ENCODE assay signal across 5 cellular contexts in the genomic region with DNA sequence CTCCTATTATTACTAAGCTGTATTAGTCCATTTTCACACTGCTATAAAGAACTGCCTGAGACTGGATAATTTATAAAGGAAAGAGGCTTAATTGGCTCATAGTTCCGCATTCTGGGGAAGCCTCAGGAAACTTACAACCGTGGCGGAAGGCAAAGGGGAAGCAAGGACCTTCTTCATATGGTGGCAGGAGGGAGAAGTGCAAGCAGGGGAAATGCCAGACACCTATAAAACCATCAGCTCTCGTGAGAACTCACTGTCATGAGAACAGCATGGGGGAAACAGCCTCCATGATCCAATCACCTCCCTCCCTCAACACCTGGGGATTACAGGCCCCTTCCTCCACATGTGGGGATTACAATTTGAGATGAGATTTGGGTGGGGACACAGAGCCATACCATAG. TPM values are rescaled to one million over a fixed set of nuclear protein-coding genes. Genes with fewer than 3 reads are reported as not detected.
"Had no signal": no experiment of that assay in that cellular context is flagged by ENCODE, and none has a peak within 500 bp of the region (broad histone marks: within the 10 kb centered on the region; RNA-seq: fewer than 3 reads in every experiment).

No MANE protein-coding gene starts in this region.

RNA-seq across cellular contexts. Expression of gene BARX2, which starts 47.9 kb away (rescaled TPM):
- total RNA-seq: dermis microvascular lymphatic vessel endothelial cell, kidney epithelial cell, left ventricle myocardium superior, right lobe of liver had no signal
- polyA plus RNA-seq: psoas muscle had no signal
